Comparison of ENCODE assay signal across 26 cellular contexts in the genomic region with DNA sequence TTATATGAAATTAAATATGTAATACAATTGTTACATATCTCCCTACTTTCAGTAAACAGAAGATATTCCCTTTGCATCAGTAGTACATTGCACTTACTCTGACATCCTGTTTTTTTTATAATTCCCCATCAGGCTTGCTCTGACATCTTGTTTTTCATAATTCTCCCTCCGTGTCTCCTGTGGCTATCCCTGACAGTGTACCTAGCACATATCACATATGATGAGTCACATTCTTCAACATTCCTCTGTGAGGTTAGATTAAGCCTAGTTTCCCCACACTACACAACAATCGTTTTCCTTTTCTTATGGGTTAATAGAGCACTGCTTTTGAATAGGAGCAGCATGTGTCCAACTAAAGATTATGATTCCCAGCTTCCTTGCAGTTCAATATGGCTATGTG.
"Had no signal": no experiment of that assay in that cellular context is flagged by ENCODE, and none has a peak within 500 bp of the region (broad histone marks: within the 10 kb centered on the region; RNA-seq: fewer than 3 reads in every experiment).

No MANE protein-coding gene starts in this region.

- ATAC-seq: activated naive CD4-positive, alpha-beta T cell treated with anti-CD3 and anti-CD28 coated beads, Interleukin-2, amount 50 U/mL, for 72 hours; activated naive CD8-positive, alpha-beta T cell treated with anti-CD3 and anti-CD28 coated beads, Interleukin-2, amount 50 U/mL, for 24 hours; activated T-cell treated with anti-CD3 and anti-CD28 coated beads, Interleukin-2, amount 50 U/mL, for 4 hours had no signal

- DNase-seq: activated B cell treated with CpG ODN at 0.5 μM for 24 hours; activated CD4-positive, alpha-beta T cell treated with anti-CD3 and anti-CD28 coated beads for 1 hour; activated CD4-positive, alpha-beta T cell treated with anti-CD3 and anti-CD28 coated beads, Interleukin-2, amount 10 ng/mL, durations not matched to agents 24 days and 14 days; activated CD4-positive, alpha-beta T cell treated with anti-CD3 and anti-CD28 coated beads, Interleukin-2, amount 50 U/mL, for 48 hours; activated CD8-positive, alpha-beta memory T cell treated with anti-CD3 and anti-CD28 coated beads for 24 hours; activated effector memory CD4-positive, alpha-beta T cell treated with anti-CD3 and anti-CD28 coated beads, Interleukin-2, amount 50 U/mL, for 16 hours; activated naive CD4-positive, alpha-beta T cell treated with Interleukin-2 at 50 U/mL for 16 hours; activated naive CD8-positive, alpha-beta T cell treated with anti-CD3 and anti-CD28 coated beads, Interleukin-2, amount 50 U/mL, for 24 hours; activated T-cell treated with anti-CD3 and anti-CD28 coated beads, Interleukin-2, amount 50 U/mL, for 4 hours; amygdala; cerebellar nuclear complex; KBM-7; MG63; MV-4-11; NCI-H1092 treated with DMSO at 0.1 percent for 48 hours; NCI-H1417 treated with DMSO at 0.1 percent for 48 hours; NCI-H1694; NCI-H2029; NCI-H2107; NCI-H524; Peyer's patch; SHP77 treated with DMSO at 0.1 percent for 48 hours; T-helper 2 cell; T1000 had no signal

- H3K9me3 ChIP-seq: MG63, Peyer's patch had no signal

- H3K27ac ChIP-seq: Peyer's patch had no signal

- H3K4me3 ChIP-seq: MG63, Peyer's patch had no signal

- H3K9me3 Mint-ChIP-seq: activated B cell treated with CpG ODN at 0.5 μM for 24 hours; activated CD4-positive, alpha-beta T cell treated with anti-CD3 and anti-CD28 coated beads, Interleukin-2, amount 10 ng/mL, durations not matched to agents 24 days and 14 days; activated naive CD4-positive, alpha-beta T cell treated with anti-CD3 and anti-CD28 coated beads, Interleukin-2, amount 50 U/mL, for 72 hours; activated naive CD8-positive, alpha-beta T cell treated with anti-CD3 and anti-CD28 coated beads, Interleukin-2, amount 50 U/mL, for 24 hours; activated T-cell treated with anti-CD3 and anti-CD28 coated beads, Interleukin-2, amount 50 U/mL, for 4 hours; brain had no signal

- H3K4me1 ChIP-seq: Peyer's patch had no signal

- H3K27ac Mint-ChIP-seq: activated B cell treated with CpG ODN at 0.5 μM for 24 hours; activated CD4-positive, alpha-beta T cell treated with anti-CD3 and anti-CD28 coated beads, Interleukin-2, amount 10 ng/mL, durations not matched to agents 24 days and 14 days; activated naive CD4-positive, alpha-beta T cell treated with anti-CD3 and anti-CD28 coated beads, Interleukin-2, amount 50 U/mL, for 72 hours; activated naive CD8-positive, alpha-beta T cell treated with anti-CD3 and anti-CD28 coated beads, Interleukin-2, amount 50 U/mL, for 24 hours; brain had no signal

- H3K36me3 ChIP-seq: MG63, Peyer's patch had no signal

- H3K4me3 Mint-ChIP-seq: activated B cell treated with CpG ODN at 0.5 μM for 24 hours; activated CD4-positive, alpha-beta T cell treated with anti-CD3 and anti-CD28 coated beads, Interleukin-2, amount 10 ng/mL, durations not matched to agents 24 days and 14 days; activated naive CD8-positive, alpha-beta T cell treated with anti-CD3 and anti-CD28 coated beads, Interleukin-2, amount 50 U/mL, for 24 hours; activated T-cell treated with anti-CD3 and anti-CD28 coated beads, Interleukin-2, amount 50 U/mL, for 4 hours; brain had no signal

- H3K36me3 Mint-ChIP-seq: activated naive CD4-positive, alpha-beta T cell treated with anti-CD3 and anti-CD28 coated beads, Interleukin-2, amount 50 U/mL, for 72 hours; brain had no signal

- H3K27me3 ChIP-seq: Peyer's patch had no signal

- H3K4me1 Mint-ChIP-seq: activated B cell treated with CpG ODN at 0.5 μM for 24 hours; activated CD4-positive, alpha-beta T cell treated with anti-CD3 and anti-CD28 coated beads, Interleukin-2, amount 10 ng/mL, durations not matched to agents 24 days and 14 days; activated naive CD8-positive, alpha-beta T cell treated with anti-CD3 and anti-CD28 coated beads, Interleukin-2, amount 50 U/mL, for 24 hours had no signal
